In the genomic region with DNA sequence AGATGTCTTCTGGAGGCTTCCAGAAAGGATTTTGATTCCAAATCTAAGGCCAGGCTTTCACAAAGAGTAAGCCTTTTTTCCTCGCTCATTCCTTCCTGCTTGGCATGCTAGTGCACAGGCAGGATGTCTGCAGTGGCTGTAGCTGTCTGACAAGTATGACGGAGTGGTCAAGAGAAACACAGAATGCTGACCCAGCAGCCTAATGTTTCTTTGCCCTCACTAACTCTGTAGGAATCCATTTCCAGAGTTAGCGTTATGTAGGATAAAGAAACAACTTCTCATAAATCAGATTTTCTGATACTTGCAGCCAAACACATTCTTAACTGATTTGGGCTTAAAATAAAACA, we compare ENCODE assay signal across 29 cellular contexts.
"Had no signal": no experiment of that assay in that cellular context is flagged by ENCODE, and none has a peak within 500 bp of the region (broad histone marks: within the 10 kb centered on the region; RNA-seq: fewer than 3 reads in every experiment).

No MANE protein-coding gene starts in this region.

- H3K27ac ChIP-seq: adrenal gland, body of pancreas, breast epithelium, KMS-11, PC-9, RWPE1, WERI-Rb-1 had no signal

- H3K27me3 ChIP-seq: adrenal gland, body of pancreas, breast epithelium had no signal

- ATAC-seq: activated CD8-positive, alpha-beta T cell treated with anti-CD3 and anti-CD28 coated beads for 36 hours; activated naive CD4-positive, alpha-beta T cell treated with anti-CD3 and anti-CD28 coated beads, Interleukin-2, amount 50 U/mL, for 72 hours; body of pancreas had no signal

- H3K4me1 ChIP-seq: body of pancreas, breast epithelium had no signal

- H3K9me3 ChIP-seq: adrenal gland, body of pancreas, breast epithelium had no signal

- H2AFZ ChIP-seq: PC-9 had no signal

- H3K36me3 ChIP-seq: adrenal gland, breast epithelium, WERI-Rb-1 had no signal

- H3K4me3 ChIP-seq: adrenal gland, body of pancreas, breast epithelium, PC-9 had no signal

- H3K4me2 ChIP-seq: KMS-11, PC-9 had no signal

- FAIRE-seq: astrocyte had no signal

- H3K9ac ChIP-seq: KMS-11 had no signal

- DNase-seq: activated CD4-positive, alpha-beta T cell treated with anti-CD3 and anti-CD28 coated beads for 1 hour; activated CD4-positive, alpha-beta T cell treated with anti-CD3 and anti-CD28 coated beads, Interleukin-2, amount 10 ng/mL, durations not matched to agents 24 days and 14 days; activated CD4-positive, alpha-beta T cell treated with anti-CD3 and anti-CD28 coated beads, Interleukin-2, amount 50 U/mL, for 4 hours; activated CD4-positive, CD25-positive, alpha-beta regulatory T cell; activated CD8-positive, alpha-beta T cell treated with anti-CD3 and anti-CD28 coated beads for 36 hours; activated gamma-delta T cell; activated naive CD4-positive, alpha-beta T cell treated with anti-CD3 and anti-CD28 coated beads for 36 hours; activated T-cell treated with anti-CD3 and anti-CD28 coated beads, Interleukin-2, amount 50 U/mL, for 24 hours; adrenal gland; body of pancreas; MM.1S; MV-4-11; NCI-H1092; NCI-H1436 treated with DMSO at 0.1 percent for 48 hours; NCI-H1694 treated with DMSO at 0.1 percent for 48 hours; NCI-H2029; NCI-H345; NCI-H526; NCI-H748 treated with DMSO at 0.1 percent for 48 hours; NK-92 treated with Interleukin-12 subunit alpha and Interleukin-12 subunit beta, amount 100 ng/mL, for 24 hours; PC-9; Right ventricle myocardium superior; T1000; WERI-Rb-1 had no signal
